27 cellular contexts compared by ENCODE assay signal in genomic region chr18:44643004-44643403, GRCh38.
"Had no signal": no experiment of that assay in that cellular context is flagged by ENCODE, and none has a peak within 500 bp of the region (broad histone marks: within the 10 kb centered on the region; RNA-seq: fewer than 3 reads in every experiment).

No MANE protein-coding gene starts in this region.

- H3K4me3 Mint-ChIP-seq: natural killer cell treated with Interleukin-12 subunit alpha and Interleukin-12 subunit beta and Interleukin-15 and Interleukin-18, amount 100 ng/mL, for 72 hours; neural progenitor cell; stimulated activated effector memory CD8-positive, alpha-beta T cell treated with anti-CD3 and anti-CD28 coated beads, Interleukin-12 subunit alpha, Interleukin-12 subunit beta, amount 100 ng/mL, for 72 hours; stimulated activated naive B cell treated with anti-CD40 and anti-IgM and Interleukin-4, amounts not matched to agents 10 μg/mL and 1 μg/mL and 100 μg/mL, for 72 hours; stimulated activated naive CD8-positive, alpha-beta T cell treated with anti-CD3 and anti-CD28 coated beads, Interleukin-15, Interleukin-2, amounts not matched to agents 100 ng/mL and 50 ng/mL, for 24 hours had no signal

- H3K27ac Mint-ChIP-seq: neural progenitor cell; progenitor cell of endocrine pancreas; stimulated activated effector memory CD8-positive, alpha-beta T cell treated with anti-CD3 and anti-CD28 coated beads, Interleukin-12 subunit alpha, Interleukin-12 subunit beta, amount 100 ng/mL, for 72 hours; stimulated activated naive B cell treated with anti-CD40 and anti-IgM and Interleukin-4, amounts not matched to agents 10 μg/mL and 1 μg/mL and 100 μg/mL, for 72 hours; stimulated activated naive CD8-positive, alpha-beta T cell treated with anti-CD3 and anti-CD28 coated beads, Interleukin-15, Interleukin-2, amounts not matched to agents 100 ng/mL and 50 ng/mL, for 24 hours had no signal

- H3K27ac ChIP-seq: neural progenitor cell, ovary, parathyroid adenoma, psoas muscle, right lobe of liver, sigmoid colon, stomach, thoracic aorta, thyroid gland, tibial nerve, upper lobe of left lung, vagina had no signal

- H3K4me3 ChIP-seq: neural progenitor cell, ovary, psoas muscle, right lobe of liver, sigmoid colon, stomach, thoracic aorta, thyroid gland, tibial nerve, upper lobe of left lung, vagina had no signal

- H3K36me3 Mint-ChIP-seq: natural killer cell treated with Interleukin-12 subunit alpha and Interleukin-12 subunit beta and Interleukin-15 and Interleukin-18, amount 100 ng/mL, for 72 hours; neural progenitor cell; stimulated activated effector memory CD8-positive, alpha-beta T cell treated with anti-CD3 and anti-CD28 coated beads, Interleukin-12 subunit alpha, Interleukin-12 subunit beta, amount 100 ng/mL, for 72 hours; stimulated activated naive B cell treated with anti-CD40 and anti-IgM and Interleukin-4, amounts not matched to agents 10 μg/mL and 1 μg/mL and 100 μg/mL, for 72 hours had no signal

- ATAC-seq: natural killer cell treated with Interleukin-12 subunit alpha and Interleukin-12 subunit beta and Interleukin-15 and Interleukin-18, amount 100 ng/mL, for 72 hours; psoas muscle; right cardiac atrium; right lobe of liver; stimulated activated effector memory CD8-positive, alpha-beta T cell treated with anti-CD3 and anti-CD28 coated beads, Interleukin-12 subunit alpha, Interleukin-12 subunit beta, amount 100 ng/mL, for 72 hours; stimulated activated naive B cell treated with anti-CD40 and anti-IgM and Interleukin-4, amounts not matched to agents 10 μg/mL and 1 μg/mL and 100 μg/mL, for 72 hours had no signal

- H3K27me3 ChIP-seq: neural progenitor cell, ovary, right lobe of liver, sigmoid colon, stomach, thyroid gland, tibial nerve, upper lobe of left lung, vagina had no signal

- H3K4me1 ChIP-seq: neural progenitor cell, parathyroid adenoma, psoas muscle, right lobe of liver, tibial nerve, upper lobe of left lung, vagina had no signal

- H3K9me3 Mint-ChIP-seq: neural progenitor cell; stimulated activated effector memory CD8-positive, alpha-beta T cell treated with anti-CD3 and anti-CD28 coated beads, Interleukin-12 subunit alpha, Interleukin-12 subunit beta, amount 100 ng/mL, for 72 hours; stimulated activated naive B cell treated with anti-CD40 and anti-IgM and Interleukin-4, amounts not matched to agents 10 μg/mL and 1 μg/mL and 100 μg/mL, for 72 hours; stimulated activated naive CD8-positive, alpha-beta T cell treated with anti-CD3 and anti-CD28 coated beads, Interleukin-15, Interleukin-2, amounts not matched to agents 100 ng/mL and 50 ng/mL, for 24 hours had no signal

- DNase-seq: occipital lobe; ovary; posterior cingulate gyrus; psoas muscle; right cardiac atrium; right lobe of liver; sigmoid colon; small intestine; stimulated activated CD4-positive, alpha-beta T cell treated with anti-CD3 and anti-CD28 coated beads, Interleukin-15, amount 100 ng/mL, for 24 hours; stimulated activated CD4-positive, alpha-beta T cell treated with anti-CD3 and anti-CD28 coated beads, Interleukin-2, amount 100 ng/mL, for 24 hours; stimulated activated CD4-positive, alpha-beta T cell treated with anti-CD3 and anti-CD28 coated beads, Interleukin-2, amount 100 ng/mL, for 48 hours; stimulated activated CD4-positive, alpha-beta T cell treated with anti-CD3 and anti-CD28 coated beads, Interleukin-4, amount 100 ng/mL, for 24 hours; stimulated activated naive B cell treated with anti-CD40 and anti-IgM and Interleukin-4, amounts not matched to agents 10 μg/mL and 1 μg/mL and 100 μg/mL, for 72 hours; stimulated activated naive CD4-positive, alpha-beta T cell treated with Interleukin-2 at 50 U/mL for 16 hours; stomach; thyroid gland; trophoblast cell; upper lobe of left lung had no signal
